ENCODE assay signal across 8 cellular contexts in the genomic region with DNA sequence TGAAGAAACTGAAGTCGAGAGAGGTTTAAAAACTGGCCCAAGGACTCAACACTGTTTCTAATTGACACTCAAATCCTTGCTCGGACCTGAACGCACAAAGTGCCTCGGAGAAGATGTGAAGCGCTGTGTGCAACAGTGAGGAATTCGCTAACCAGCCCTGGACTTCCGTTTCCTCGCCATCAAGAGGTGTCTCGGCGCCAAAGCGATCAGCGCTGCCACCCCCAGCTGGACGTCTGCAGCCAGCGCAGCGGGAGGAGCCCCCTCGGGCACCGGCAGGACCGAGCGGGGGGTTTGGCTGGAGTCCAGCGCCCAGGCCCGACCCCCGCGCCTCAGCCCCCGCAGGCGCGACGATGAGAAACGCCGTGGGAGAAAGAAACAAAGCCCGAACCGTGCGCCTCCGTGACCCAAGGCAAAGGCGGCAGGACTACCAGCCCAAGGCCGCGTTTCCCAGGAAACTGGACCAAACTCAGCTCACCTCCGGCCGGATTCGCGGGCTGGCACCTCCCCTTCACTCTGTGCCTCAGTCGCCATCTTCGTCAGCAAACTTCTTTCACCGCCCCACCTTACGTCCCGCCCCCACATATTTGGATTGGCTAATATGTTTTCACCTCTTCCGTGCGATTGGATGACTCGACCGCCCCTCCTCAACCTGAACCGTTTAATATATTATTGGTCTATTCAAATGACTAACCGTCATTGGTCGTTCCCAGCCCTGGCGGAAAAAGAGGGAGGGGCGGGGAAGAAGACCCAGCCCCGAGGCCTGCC. TPM values are rescaled to one million over a fixed set of nuclear protein-coding genes. Genes with fewer than 3 reads are reported as not detected.
A peak's percentile ranks its signal among the peaks of the same experiment; 100 is the strongest.
DNase-seq lines count a peak whose midpoint lies in the region; ATAC-seq and TF ChIP-seq lines count a peak whose summit lies in the region.

A gene with protein sequence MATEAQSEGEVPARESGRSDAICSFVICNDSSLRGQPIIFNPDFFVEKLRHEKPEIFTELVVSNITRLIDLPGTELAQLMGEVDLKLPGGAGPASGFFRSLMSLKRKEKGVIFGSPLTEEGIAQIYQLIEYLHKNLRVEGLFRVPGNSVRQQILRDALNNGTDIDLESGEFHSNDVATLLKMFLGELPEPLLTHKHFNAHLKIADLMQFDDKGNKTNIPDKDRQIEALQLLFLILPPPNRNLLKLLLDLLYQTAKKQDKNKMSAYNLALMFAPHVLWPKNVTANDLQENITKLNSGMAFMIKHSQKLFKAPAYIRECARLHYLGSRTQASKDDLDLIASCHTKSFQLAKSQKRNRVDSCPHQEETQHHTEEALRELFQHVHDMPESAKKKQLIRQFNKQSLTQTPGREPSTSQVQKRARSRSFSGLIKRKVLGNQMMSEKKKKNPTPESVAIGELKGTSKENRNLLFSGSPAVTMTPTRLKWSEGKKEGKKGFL (minus strand): TSS at position 541 of the 765 bp plus-strand sequence. CDS start 10 bp downstream, at position 531.

- H2BK20ac ChIP-seq in IMR-90 (ENCODE audit: low read depth, low read length) = peak within 1 kb of the TSS; percentile 6; the same call in 1 of the 2 replicates

- H2AFZ ChIP-seq in IMR-90 (replicated peaks; ENCODE audit: low read length, poor library complexity) = peak within 1 kb of the TSS; percentile 96

- peak; percentile 84 for TF ChIP-seq POLR2A in IMR-90 (IDR thresholded peaks at IDR 0.05; ENCODE audit: low read depth, low read length)

- peak within 1 kb of the TSS; percentile 81 for H4K5ac ChIP-seq in IMR-90 (ENCODE audit: low read depth, low read length)

- H3K18ac ChIP-seq in IMR-90 (ENCODE audit: low read depth, low read length) = peak within 1 kb of the TSS; percentile 74

- CTCF ChIA-PET in IMR-90 (lab: Yijun Ruan, JAX) = interaction anchor here (0.9 to 1.0 kb wide), 2 partner anchors 13 to 122 kb away, joined by 3 to 9 read pairs; no protein-coding TSS in a partner anchor

- TF ChIP-seq CTCF in IMR-90 (conservative IDR thresholded peaks at IDR 0.05; ENCODE audit: low read depth, low read length) = peak; percentile 35; the same call in 1 of the 2 replicates

- peaks cover 12 to 27% of the 10 kb centered on the region in 2 experiments for H3K79me1 ChIP-seq in IMR-90 (ENCODE audit: low read depth in 1 of 2, low read length in 2 of 2)

- dilution Hi-C loops in IMR-90 (cut with HindIII; ENCODE audit: low sequenced_read_pairs, unreplicated experiment) = no loop called here

- no peaks in the 10 kb centered on the region for H4K20me1 ChIP-seq in IMR-90 (ENCODE audit: insufficient read depth, low read length)

- peak within 1 kb of the TSS; percentile 95 for H3K23ac ChIP-seq in IMR-90 (ENCODE audit: low read depth, low read length)

- H3K27me3 ChIP-seq in IMR-90 (ENCODE audit: control insufficient read depth, insufficient read depth, low read length) = no peaks in the 10 kb centered on the region

- WGBS in IMR-90 (ENCODE audit: extremely low coverage in 2 of 2, insufficient read length in 1 of 2), 2 experiments = 1% methylated on average over 16 of the region's 55 CpGs; no CpG with 5 or more reads in 1 of the 2 experiments

- H2AK5ac ChIP-seq in IMR-90 (ENCODE audit: low read depth, low read length) = peak within 1 kb of the TSS; percentile 17; the same call in 1 of the 2 replicates

- H3K9me3 ChIP-seq in IMR-90 (ENCODE audit: control insufficient read depth, insufficient read depth, low read length) = no peaks in the 10 kb centered on the region

- 0 out of 2 replicates have a peak, but pooled peaks cover under 1% of the 10 kb centered on the region for H3K36me3 ChIP-seq in IMR-90 (ENCODE audit: control insufficient read depth, insufficient read depth, low read length)

- 0 out of 2 replicates have a peak, but pooled peaks have one; percentile 13 for TF ChIP-seq RAD21 in IMR-90 (IDR thresholded peaks at IDR 0.05; ENCODE audit: low read length)

- H2BK120ac ChIP-seq in IMR-90 (ENCODE audit: low read depth, low read length) = peak within 1 kb of the TSS; percentile 76

- H3K9me1 ChIP-seq in IMR-90 (ENCODE audit: insufficient read depth, low read length) = no peaks in the 10 kb centered on the region; the same call in 1 of the 2 replicates

- peak; percentile 99 for DNase-seq in DMS153 (lab: John Stamatoyannopoulos, UW)
- DNase-seq in IMR-90 = peak; percentile 99
- DNase-seq in OCI-M1 (lab: John Stamatoyannopoulos, UW) = peak; percentile 99
- DNase-seq in activated T-cell treated with anti-CD3 and anti-CD28 coated beads for 24 hours (ENCODE audit: low read depth) = peak; percentile 90
- peak; percentile 93 for DNase-seq in epidermal melanocyte (ENCODE audit: insufficient read length, low spot score)
- DNase-seq in middle frontal gyrus (ENCODE audit: extremely low spot score, low spot score) = peak; percentile 95
- peak; percentile 82 to 89 for DNase-seq in stimulated activated CD8-positive, alpha-beta memory T cell treated with anti-CD3 and anti-CD28 coated beads, Interleukin-2, amount 100 ng/mL, for 48 hours (ENCODE audit: low read depth in 2 of 2)

- in situ Hi-C loops in IMR-90 (cut with MboI; ENCODE audit: low sequenced_read_pairs) = no loop called here

- H4K8ac ChIP-seq in IMR-90 (ENCODE audit: low read depth in 2 of 2, low read length in 2 of 2) = peak within 1 kb of the TSS; percentile 53 to 72

- H2BK15ac ChIP-seq in IMR-90 (ENCODE audit: low read depth, low read length) = peak within 1 kb of the TSS; percentile 50; the same call in 2 of the 3 replicates

- ATAC-seq in GM21528 (IDR thresholded peaks at IDR 0.05; ENCODE audit: low FRiP score, unreplicated experiment) (peak; percentile 98), IMR-90 (ENCODE audit: low read depth) (peak; percentile 99)

- peak within 1 kb of the TSS; percentile 90 for H3K4me2 ChIP-seq in IMR-90 (ENCODE audit: low read depth, low read length)

- H3K56ac ChIP-seq in IMR-90 (ENCODE audit: extremely low read depth, insufficient read depth, low read length) = peak within 1 kb of the TSS; percentile 98

- intact Hi-C loops in IMR-90 (cut with micrococcal nuclease) = loop anchor here (1.0 to 2.0 kb wide), 2 partner anchors 27 to 40 kb away; partner anchors contain the start of gene FRAT1

- H2AK9ac ChIP-seq in IMR-90 (replicated peaks; ENCODE audit: low read depth, low read length, poor library complexity) = peak within 1 kb of the TSS; percentile 87

- H2BK5ac ChIP-seq in IMR-90 (ENCODE audit: low read depth, low read length, poor library complexity, severe bottlenecking) = peak within 1 kb of the TSS; percentile 81

- H3K9ac ChIP-seq in IMR-90 (ENCODE audit: low read depth, low read length) = peak within 1 kb of the TSS; percentile 76

- H3K14ac ChIP-seq in IMR-90 (replicated peaks; ENCODE audit: low read depth, low read length) = peak within 1 kb of the TSS; percentile 89

- H3K4me3 ChIP-seq in IMR-90 (ENCODE audit: insufficient read depth, low read depth, low read length) = peak within 1 kb of the TSS; percentile 73

- H4K91ac ChIP-seq in IMR-90 (ENCODE audit: insufficient read depth, low read depth, low read length) = peak within 1 kb of the TSS; percentile 75

- no TSS peak for BruUV-seq in IMR-90 (replicated peaks; lab: Mats Ljungman, UMichigan)

- H3K4me1 ChIP-seq in IMR-90 (ENCODE audit: control insufficient read depth, insufficient read depth, low read length) = no peaks in the 10 kb centered on the region

- POLR2A ChIA-PET in IMR-90 (lab: Charles Lee; ENCODE audit: unreplicated experiment) = no interaction called here

- peak within 1 kb of the TSS; percentile 72 for H3K27ac ChIP-seq in IMR-90 (ENCODE audit: insufficient read depth, low read length)

- H3K4ac ChIP-seq in IMR-90 (ENCODE audit: low read depth, low read length) = peak within 1 kb of the TSS; percentile 82

TF ChIP-seq in IMR-90, 13 proteins besides CTCF, POLR2A, EP300 and RAD21:
- TF ChIP-seq MAFK (IDR thresholded peaks at IDR 0.05; ENCODE audit: low read depth, low read length) (no peak), MAZ (IDR thresholded peaks at IDR 0.05; ENCODE audit: borderline replicate concordance, low read depth, low read length) (peak; percentile 63; the same call in 1 of the 2 replicates), FOS (IDR thresholded peaks at IDR 0.05; ENCODE audit: low read depth, low read length) (peak; percentile 93; the same call in 1 of the 2 replicates), BHLHE40 (IDR thresholded peaks at IDR 0.05; ENCODE audit: low read depth, low read length) (no peak), CEBPB (IDR thresholded peaks at IDR 0.05; ENCODE audit: low read depth, low read length) (peak; percentile 30; the same call in 1 of the 2 replicates), SMC3 (IDR thresholded peaks at IDR 0.05; ENCODE audit: low read depth, low read length) (no peak), MXI1 (IDR thresholded peaks at IDR 0.05; ENCODE audit: borderline replicate concordance, low read depth, low read length) (no peak), CHD1 (IDR thresholded peaks at IDR 0.05; ENCODE audit: low read depth, low read length) (no peak), ELK1 (IDR thresholded peaks at IDR 0.05; ENCODE audit: borderline replicate concordance, low read depth, low read length) (no peak)

RNA-seq across cellular contexts. Expression of the gene that starts here (rescaled TPM):
- 7.0 and 12.8 TPM in 2 replicates for total RNA-seq in IMR-90 (2012; rRNA removed)
- polyA plus RNA-seq in IMR-90 (2012; rRNA removed) = 5.5 and 6.3 TPM in 2 replicates
- 1.2 and 2.2 TPM in 2 replicates for polyA plus RNA-seq in IMR-90 (2012; cell fraction: cytosol; rRNA removed)
- 2.3 and 9.4 TPM in 2 replicates for polyA plus RNA-seq in IMR-90 (2012; cell fraction: nucleus; rRNA removed; ENCODE audit: low replicate concordance)

Comparison
In these comparisons a context has a peak if more than half of its experiments do, and no peak if none do; other contexts are left out.
1. Peak in every context shown above with its lines: DNase-seq, ATAC-seq, H3K4me3 ChIP-seq and H3K27ac ChIP-seq.